In genomic region chr15:100595964-100596363, GRCh38 we compare ENCODE assay signal across 15 cellular contexts. TPM values are rescaled to one million over a fixed set of nuclear protein-coding genes. Genes with fewer than 3 reads are reported as not detected.
A peak's percentile ranks its signal among the peaks of the same experiment; 100 is the strongest.
DNase-seq lines count a peak whose midpoint lies in the region; ATAC-seq and TF ChIP-seq lines count a peak whose summit lies in the region.
"Had no signal": no experiment of that assay in that cellular context is flagged by ENCODE, and none has a peak within 500 bp of the region (broad histone marks: within the 10 kb centered on the region; RNA-seq: fewer than 3 reads in every experiment).

No MANE protein-coding gene starts in this region.

- no peaks in the 10 kb centered on the region for H3K36me3 ChIP-seq in esophagus squamous epithelium
- no peaks in the 10 kb centered on the region for H3K36me3 ChIP-seq in brain microvascular endothelial cell (replicated peaks)
- H3K36me3 ChIP-seq: heart right ventricle had no signal

- H3K9me3 Mint-ChIP-seq in activated CD4-positive, alpha-beta T cell treated with anti-CD3 and anti-CD28 coated beads, Interleukin-2, amount 10 ng/mL, durations not matched to agents 24 days and 14 days: peaks cover 9% of the 10 kb centered on the region
- H3K9me3 Mint-ChIP-seq in activated CD4-positive, alpha-beta memory T cell treated with anti-CD3 and anti-CD28 coated beads, Interleukin-2, amount 10 ng/mL, durations not matched to agents 7 days and 5 days: peaks cover 7% of the 10 kb centered on the region
- peaks cover 3% of the 10 kb centered on the region for H3K9me3 Mint-ChIP-seq in stimulated activated naive CD8-positive, alpha-beta T cell treated with anti-CD3 and anti-CD28 coated beads, Interleukin-15, Interleukin-2, amounts not matched to agents 100 ng/mL and 50 ng/mL, for 24 hours

- H3K9me3 ChIP-seq in esophagus squamous epithelium: no peaks in the 10 kb centered on the region

- peaks cover 4 to 63% (median 42%) of the 10 kb centered on the region in 3 donors for H3K4me1 ChIP-seq in esophagus squamous epithelium

- peak overlapping the region; percentile 72 to 83 (median 76) for H3K27ac ChIP-seq in esophagus squamous epithelium
- no peak overlapping the region for H3K27ac ChIP-seq in brain microvascular endothelial cell
- H3K27ac ChIP-seq: SK-N-MC had no signal

- H3K4me1 Mint-ChIP-seq in activated CD4-positive, alpha-beta T cell treated with anti-CD3 and anti-CD28 coated beads, Interleukin-2, amount 10 ng/mL, durations not matched to agents 24 days and 14 days: peaks cover 64% of the 10 kb centered on the region
- peaks cover 74% of the 10 kb centered on the region for H3K4me1 Mint-ChIP-seq in activated CD4-positive, alpha-beta memory T cell treated with anti-CD3 and anti-CD28 coated beads, Interleukin-2, amount 10 ng/mL, durations not matched to agents 7 days and 5 days
- peaks cover 89% of the 10 kb centered on the region for H3K4me1 Mint-ChIP-seq in stimulated activated naive CD8-positive, alpha-beta T cell treated with anti-CD3 and anti-CD28 coated beads, Interleukin-15, Interleukin-2, amounts not matched to agents 100 ng/mL and 50 ng/mL, for 24 hours (ENCODE audit: low read depth)

- peaks cover 2% of the 10 kb centered on the region for H3K27me3 Mint-ChIP-seq in activated CD4-positive, alpha-beta T cell treated with anti-CD3 and anti-CD28 coated beads, Interleukin-2, amount 10 ng/mL, durations not matched to agents 24 days and 14 days
- H3K27me3 Mint-ChIP-seq in activated CD4-positive, alpha-beta memory T cell treated with anti-CD3 and anti-CD28 coated beads, Interleukin-2, amount 10 ng/mL, durations not matched to agents 7 days and 5 days: no peaks in the 10 kb centered on the region
- H3K27me3 Mint-ChIP-seq in stimulated activated naive CD8-positive, alpha-beta T cell treated with anti-CD3 and anti-CD28 coated beads, Interleukin-15, Interleukin-2, amounts not matched to agents 100 ng/mL and 50 ng/mL, for 24 hours: no peaks in the 10 kb centered on the region

- TF ChIP-seq CTCF in esophagus squamous epithelium (IDR thresholded peaks at IDR 0.05): no peak
- no peak for TF ChIP-seq CTCF in brain microvascular endothelial cell (IDR thresholded peaks at IDR 0.05; ENCODE audit: low read depth, low read length, missing control alignments)

- TF ChIP-seq POLR2A in esophagus squamous epithelium (IDR thresholded peaks at IDR 0.05): no peak

- in situ Hi-C loops in brain microvascular endothelial cell (cut with HindIII; ENCODE audit: low pct_ligation_motif_present, low sequenced_read_pairs): no loop called here

- ATAC-seq in GM19455 (IDR thresholded peaks at IDR 0.05; ENCODE audit: unreplicated experiment): no peak
- ATAC-seq: HCT116 had no signal

- POLR2A ChIA-PET in activated CD4-positive, alpha-beta memory T cell treated with anti-CD3 and anti-CD28 coated beads, Interleukin-2, amount 10 ng/mL, durations not matched to agents 7 days and 5 days (lab: Charles Lee): interaction anchor here (1.0 to 9.5 kb wide), 7 partner anchors 9 to 699 kb away, joined by 3 to 107 read pairs (median 5); partner anchors contain the start of gene SNRPA1

- intact Hi-C loops in activated CD4-positive, alpha-beta T cell treated with anti-CD3 and anti-CD28 coated beads, Interleukin-2, amount 10 ng/mL, durations not matched to agents 24 days and 14 days (cut with micrococcal nuclease): loop anchor here (2.0 to 5.0 kb wide), 2 partner anchors 23 to 1126 kb away; partner anchors contain the start of gene TARS3
- intact Hi-C loops in esophagus squamous epithelium (cut with DNase I): no loop called here

- DNase-seq in activated CD4-positive, alpha-beta T cell treated with anti-CD3 and anti-CD28 coated beads, Interleukin-2, amount 10 ng/mL, durations not matched to agents 24 days and 14 days: peak; percentile 72
- DNase-seq in activated CD4-positive, alpha-beta T cell treated with anti-CD3 and anti-CD28 coated beads for 1 hour: no peak
- peak; percentile 31 for DNase-seq in activated CD4-positive, alpha-beta memory T cell treated with anti-CD3 and anti-CD28 coated beads, Interleukin-2, amount 10 ng/mL, durations not matched to agents 7 days and 5 days
- no peak for DNase-seq in esophagus squamous epithelium (lab: John Stamatoyannopoulos, UW)
- DNase-seq in brain microvascular endothelial cell: no peak
- DNase-seq in NAMALWA (ENCODE audit: low spot score): no peak
- DNase-seq: heart right ventricle, IMR-90, NCI-H1436, NCI-H446, small intestine had no signal

- H3K4me3 Mint-ChIP-seq in activated CD4-positive, alpha-beta T cell treated with anti-CD3 and anti-CD28 coated beads, Interleukin-2, amount 10 ng/mL, durations not matched to agents 24 days and 14 days: peak overlapping the region; percentile 90
- H3K4me3 Mint-ChIP-seq in activated CD4-positive, alpha-beta memory T cell treated with anti-CD3 and anti-CD28 coated beads, Interleukin-2, amount 10 ng/mL, durations not matched to agents 7 days and 5 days: peak overlapping the region; percentile 71
- no peak overlapping the region for H3K4me3 Mint-ChIP-seq in stimulated activated naive CD8-positive, alpha-beta T cell treated with anti-CD3 and anti-CD28 coated beads, Interleukin-15, Interleukin-2, amounts not matched to agents 100 ng/mL and 50 ng/mL, for 24 hours

- peaks cover 58% of the 10 kb centered on the region for H3K36me3 Mint-ChIP-seq in activated CD4-positive, alpha-beta T cell treated with anti-CD3 and anti-CD28 coated beads, Interleukin-2, amount 10 ng/mL, durations not matched to agents 24 days and 14 days (ENCODE audit: low read depth)
- H3K36me3 Mint-ChIP-seq in activated CD4-positive, alpha-beta memory T cell treated with anti-CD3 and anti-CD28 coated beads, Interleukin-2, amount 10 ng/mL, durations not matched to agents 7 days and 5 days (ENCODE audit: low read depth): peaks cover 56% of the 10 kb centered on the region
- H3K36me3 Mint-ChIP-seq in stimulated activated naive CD8-positive, alpha-beta T cell treated with anti-CD3 and anti-CD28 coated beads, Interleukin-15, Interleukin-2, amounts not matched to agents 100 ng/mL and 50 ng/mL, for 24 hours (ENCODE audit: low read depth): peaks cover 59% of the 10 kb centered on the region

- H3K27me3 ChIP-seq in esophagus squamous epithelium: no peaks in the 10 kb centered on the region
- H3K27me3 ChIP-seq in brain microvascular endothelial cell (replicated peaks): no peaks in the 10 kb centered on the region
- H3K27me3 ChIP-seq: heart right ventricle had no signal

- WGBS in esophagus squamous epithelium, 2 donors: 46 to 69% methylated on average over 3 of the region's 3 CpGs

- peak overlapping the region; percentile 97 for H3K27ac Mint-ChIP-seq in activated CD4-positive, alpha-beta T cell treated with anti-CD3 and anti-CD28 coated beads, Interleukin-2, amount 10 ng/mL, durations not matched to agents 24 days and 14 days
- peak overlapping the region; percentile 93 for H3K27ac Mint-ChIP-seq in activated CD4-positive, alpha-beta memory T cell treated with anti-CD3 and anti-CD28 coated beads, Interleukin-2, amount 10 ng/mL, durations not matched to agents 7 days and 5 days
- H3K27ac Mint-ChIP-seq in stimulated activated naive CD8-positive, alpha-beta T cell treated with anti-CD3 and anti-CD28 coated beads, Interleukin-15, Interleukin-2, amounts not matched to agents 100 ng/mL and 50 ng/mL, for 24 hours: peak overlapping the region; percentile 99

- CTCF ChIA-PET in activated CD4-positive, alpha-beta memory T cell treated with anti-CD3 and anti-CD28 coated beads, Interleukin-2, amount 10 ng/mL, durations not matched to agents 7 days and 5 days (lab: Charles Lee): interaction anchor here (0.7 to 4.7 kb wide), 3 partner anchors 21 to 246 kb away, joined by 3 to 42 read pairs (median 38); no protein-coding TSS in a partner anchor

- H3K4me3 ChIP-seq in esophagus squamous epithelium (peak overlapping the region in 2 of 4 donors; percentile 22 to 46), brain microvascular endothelial cell (ENCODE audit: low read depth, low read length) (no peak overlapping the region)
- H3K4me3 ChIP-seq: SK-N-MC had no signal

RNA-seq across cellular contexts. Expression of gene LINS1, which starts 6.0 kb away (rescaled TPM):
- 63.9 and 64.9 TPM in 2 replicates for total RNA-seq in activated CD4-positive, alpha-beta T cell treated with anti-CD3 and anti-CD28 coated beads, Interleukin-2, amount 10 ng/mL, durations not matched to agents 24 days and 14 days
- 10 to 100 TPM; 46.1 to 49.6 TPM for total RNA-seq in activated CD4-positive, alpha-beta memory T cell treated with anti-CD3 and anti-CD28 coated beads, Interleukin-2, amount 10 ng/mL, durations not matched to agents 7 days and 5 days
- 10 to 100 TPM in 3 of 4 donors, 1 to 10 TPM in 1; 9.1 to 44.6 (median 19.4) TPM for total RNA-seq in esophagus squamous epithelium

RNA-seq across cellular contexts. Expression of gene ASB7, which starts 6.4 kb away (rescaled TPM):
- 17.8 and 18.0 TPM in 2 replicates for total RNA-seq in activated CD4-positive, alpha-beta T cell treated with anti-CD3 and anti-CD28 coated beads, Interleukin-2, amount 10 ng/mL, durations not matched to agents 24 days and 14 days
- 10 to 100 TPM; 23.1 to 23.3 TPM for total RNA-seq in activated CD4-positive, alpha-beta memory T cell treated with anti-CD3 and anti-CD28 coated beads, Interleukin-2, amount 10 ng/mL, durations not matched to agents 7 days and 5 days
- 10 to 100 TPM in 3 of 4 donors, 1 to 10 TPM in 1; 9.7 to 12.3 (median 12.0) TPM for total RNA-seq in esophagus squamous epithelium

Comparison
In these comparisons a context has a peak if more than half of its experiments do, and no peak if none do; other contexts are left out.
1. DNase-seq: peak in activated CD4-positive, alpha-beta T cell treated with anti-CD3 and anti-CD28 coated beads, Interleukin-2, amount 10 ng/mL, durations not matched to agents 24 days and 14 days (single experiment) and activated CD4-positive, alpha-beta memory T cell treated with anti-CD3 and anti-CD28 coated beads, Interleukin-2, amount 10 ng/mL, durations not matched to agents 7 days and 5 days (single experiment); none in activated CD4-positive, alpha-beta T cell treated with anti-CD3 and anti-CD28 coated beads for 1 hour (single experiment), esophagus squamous epithelium (single experiment), brain microvascular endothelial cell (single experiment) and NAMALWA (single experiment).
2. Peak in every context shown above with its lines, with median percentiles within 50 percentile points of each other: H3K27ac Mint-ChIP-seq.